Comparison of ENCODE assay signal across 10 cellular contexts in the genomic region with DNA sequence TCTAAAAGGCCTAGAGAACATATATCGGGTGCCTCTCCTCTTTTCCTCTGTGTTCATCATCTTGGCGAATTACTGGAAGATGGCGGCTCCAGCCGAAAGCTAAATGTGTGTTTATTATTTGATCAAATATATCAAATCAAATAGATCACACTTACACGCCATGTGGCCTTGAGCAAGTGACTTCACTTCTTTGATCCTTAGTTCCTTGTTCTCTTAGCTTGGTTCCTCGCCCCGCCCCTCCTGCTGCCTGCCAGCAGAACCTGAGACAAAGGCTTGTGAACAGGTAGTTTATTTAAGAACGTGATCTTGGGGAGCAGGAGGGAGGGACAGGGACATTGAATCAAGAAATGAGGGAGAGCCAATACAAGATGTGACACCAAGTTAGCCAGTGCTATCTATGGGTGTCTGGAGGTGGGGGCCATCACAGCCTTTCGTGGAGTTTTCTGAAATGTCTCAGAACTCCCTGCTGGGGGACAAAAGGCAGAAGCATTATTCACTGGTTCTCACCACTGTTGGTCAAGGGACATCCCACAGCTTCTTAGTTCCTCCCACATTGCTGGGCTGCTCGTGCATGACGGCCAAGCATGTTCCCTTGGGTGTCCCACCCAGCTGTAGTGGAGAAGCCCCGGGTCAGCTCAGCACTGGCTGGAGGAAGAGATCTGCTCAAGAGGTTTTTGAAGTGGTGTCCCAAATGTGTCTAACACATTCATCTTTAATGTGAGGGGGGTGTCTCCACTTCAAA. TPM values are rescaled to one million over a fixed set of nuclear protein-coding genes. Genes with fewer than 3 reads are reported as not detected.
A peak's percentile ranks its signal among the peaks of the same experiment; 100 is the strongest.
DNase-seq lines count a peak whose midpoint lies in the region; ATAC-seq, FAIRE-seq and TF ChIP-seq lines count a peak whose summit lies in the region.
"Had no signal": no experiment of that assay in that cellular context is flagged by ENCODE, and none has a peak within 500 bp of the region (broad histone marks: within the 10 kb centered on the region; RNA-seq: fewer than 3 reads in every experiment).

No MANE protein-coding gene starts in this region.

- BruUV-seq in GM12878 (replicated peaks; lab: Mats Ljungman, UMichigan), result no TSS peak

- no peaks in the 10 kb centered on the region for H3K9me3 Mint-ChIP-seq in natural killer cell treated with Interleukin-12 subunit alpha and Interleukin-12 subunit beta and Interleukin-15 and Interleukin-18, amount 100 ng/mL, for 72 hours

- H3K4me1 Mint-ChIP-seq in natural killer cell treated with Interleukin-12 subunit alpha and Interleukin-12 subunit beta and Interleukin-15 and Interleukin-18, amount 100 ng/mL, for 72 hours (ENCODE audit: low read depth in 2 of 2), result peaks cover 9% of the 10 kb centered on the region in 2 donors

- H3K4me2 ChIP-seq in GM12878 (ENCODE audit: control insufficient read depth, insufficient read depth) (peak overlapping the region; percentile 34), osteoblast (ENCODE audit: insufficient read depth, low read length) (no peak overlapping the region)

- TF ChIP-seq POLR2A in GM12878 (IDR thresholded peaks at IDR 0.05; ENCODE audit: low read depth, low read length), result no peak

- H3K4me3 ChIP-seq in GM12878 (no peak overlapping the region), osteoblast (ENCODE audit: insufficient read depth, low read length) (no peak overlapping the region)

- CTCF ChIA-PET in GM12878 (lab: Yijun Ruan, JAX), result interaction anchor here (0.7 kb wide), 1 partner anchor 13 kb away, joined by 3 read pairs; no protein-coding TSS in a partner anchor

- FAIRE-seq in GM12878 (lab: Jason Lieb, UNC), result no peak

- H3K27me3 Mint-ChIP-seq in natural killer cell treated with Interleukin-12 subunit alpha and Interleukin-12 subunit beta and Interleukin-15 and Interleukin-18, amount 100 ng/mL, for 72 hours, result peaks cover 5 to 17% of the 10 kb centered on the region in 2 donors

- no peaks in the 10 kb centered on the region for H3K79me2 ChIP-seq in GM12878 (ENCODE audit: control insufficient read depth, insufficient read depth, low read length)
- H3K79me2 ChIP-seq in osteoblast (ENCODE audit: insufficient read depth, low read length), result no peaks in the 10 kb centered on the region

- H4K20me1 ChIP-seq in GM12878 (ENCODE audit: control insufficient read depth, insufficient read depth) (no peaks in the 10 kb centered on the region), osteoblast (ENCODE audit: insufficient read depth, low read length) (no peaks in the 10 kb centered on the region)

- TF ChIP-seq EP300 in GM12878 (IDR thresholded peaks at IDR 0.05; ENCODE audit: borderline replicate concordance in 1 of 2, control insufficient read depth in 1 of 2, low read depth in 2 of 2, low read length in 2 of 2), result no peak

- H3K27ac ChIP-seq in GM12878 (ENCODE audit: control insufficient read depth, insufficient read depth), result no peak overlapping the region
- H3K27ac ChIP-seq in osteoblast (ENCODE audit: low read depth, low read length), result no peak overlapping the region

- H3K4me3 Mint-ChIP-seq in natural killer cell treated with Interleukin-12 subunit alpha and Interleukin-12 subunit beta and Interleukin-15 and Interleukin-18, amount 100 ng/mL, for 72 hours, result no peak overlapping the region

- in situ Hi-C loops in GM13976 (cut with MboI; ENCODE audit: low sequenced_read_pairs, unreplicated experiment), result loop anchor here (5.0 kb wide), 1 partner anchor 38 kb away; no protein-coding TSS in a partner anchor
- in situ Hi-C loops in GM12878 (cut with MboI), result no loop called here

- H3K9ac ChIP-seq in GM12878 (ENCODE audit: control insufficient read depth, insufficient read depth, low read length), result no peak overlapping the region

- H3K36me3 ChIP-seq in GM12878 (ENCODE audit: control insufficient read depth in 2 of 2, insufficient read depth in 2 of 2, low read length in 1 of 2) (no peaks in the 10 kb centered on the region), osteoblast (ENCODE audit: insufficient read depth, low read length) (no peaks in the 10 kb centered on the region)

- no peak overlapping the region for H3K27ac Mint-ChIP-seq in natural killer cell treated with Interleukin-12 subunit alpha and Interleukin-12 subunit beta and Interleukin-15 and Interleukin-18, amount 100 ng/mL, for 72 hours

- DNase-seq in GM13976 (ENCODE audit: low spot score) (peak; percentile 71), GM12878 (ENCODE audit: low read depth, low spot score) (peak; percentile 40), osteoblast (ENCODE audit: insufficient read length, low spot score, missing footprints) (no peak)
- DNase-seq in activated effector memory CD4-positive, alpha-beta T cell treated with Interleukin-2 at 50 U/mL for 16 hours, result no peak
- no peak for DNase-seq in natural killer cell treated with Interleukin-12 subunit alpha and Interleukin-12 subunit beta and Interleukin-15 and Interleukin-18, amount 100 ng/mL, for 72 hours (ENCODE audit: low spot score)
- DNase-seq: foreskin melanocyte, H7 had no signal

- ATAC-seq in HG02852 (IDR thresholded peaks at IDR 0.05; ENCODE audit: unreplicated experiment), result peak; percentile 83
- ATAC-seq in GM12878, result peak; percentile 86
- ATAC-seq in HG02840 (IDR thresholded peaks at IDR 0.05; ENCODE audit: low FRiP score, unreplicated experiment), result no peak
- ATAC-seq in GM18907 (IDR thresholded peaks at IDR 0.05; ENCODE audit: unreplicated experiment), result no peak
- ATAC-seq in natural killer cell treated with Interleukin-12 subunit alpha and Interleukin-12 subunit beta and Interleukin-15 and Interleukin-18, amount 100 ng/mL, for 72 hours, result no peak

- no peaks in the 10 kb centered on the region for H3K36me3 Mint-ChIP-seq in natural killer cell treated with Interleukin-12 subunit alpha and Interleukin-12 subunit beta and Interleukin-15 and Interleukin-18, amount 100 ng/mL, for 72 hours

- H3K4me1 ChIP-seq in GM12878 (ENCODE audit: control insufficient read depth, insufficient read depth, low read length) (peaks cover 12% of the 10 kb centered on the region), osteoblast (ENCODE audit: insufficient read depth, low read length) (peaks cover 18% of the 10 kb centered on the region)

- intact Hi-C loops in GM12878 (cut with micrococcal nuclease; ENCODE audit: unreplicated experiment), result no loop called here

- H2AFZ ChIP-seq in GM12878 (ENCODE audit: control insufficient read depth, low read depth, low read length) (peak overlapping the region; percentile 30), osteoblast (ENCODE audit: low read length) (peak overlapping the region; percentile 13)

- no peak for TF ChIP-seq CTCF in GM13976 (IDR thresholded peaks at IDR 0.05; ENCODE audit: borderline replicate concordance, control extremely low read depth, extremely low read depth, insufficient read depth, missing control alignments)
- TF ChIP-seq CTCF in GM12878 (IDR thresholded peaks at IDR 0.05 in 2 of 3, conservative IDR thresholded peaks at IDR 0.05 in 1 of 3; ENCODE audit: control insufficient read depth in 2 of 3, extremely low read depth in 1 of 3, insufficient read depth in 1 of 3, low read depth in 3 of 3, low read length in 3 of 3), result no peak
- TF ChIP-seq CTCF in osteoblast (IDR thresholded peaks at IDR 0.05; ENCODE audit: extremely low read depth, low read depth, low read length), result no peak

- 59% methylated on average over 12 of the region's 12 CpGs for WGBS in GM12878 (ENCODE audit: insufficient coverage, insufficient replicate concordance, low lambda C conversion rate, missing lambda C conversion rate)

- H3K27me3 ChIP-seq in GM12878 (replicated peaks in 1 of 2; ENCODE audit: control insufficient read depth in 2 of 2, insufficient read depth in 2 of 2, low read length in 1 of 2) (no peaks in the 10 kb centered on the region), osteoblast (ENCODE audit: insufficient read depth, low read length) (no peaks in the 10 kb centered on the region)

- H3K9me3 ChIP-seq in GM12878 (replicated peaks; ENCODE audit: control insufficient read depth, insufficient read depth, low read length), result no peaks in the 10 kb centered on the region
- no peaks in the 10 kb centered on the region for H3K9me3 ChIP-seq in osteoblast (ENCODE audit: low read depth, low read length)

- SMC1A ChIA-PET in GM12878 (lab: Charles Lee; ENCODE audit: uncharacterized antibody, unreplicated experiment), result interaction anchor here (1.0 kb wide), 1 partner anchor 30 kb away, joined by 3 read pairs; no protein-coding TSS in a partner anchor

- POLR2A ChIA-PET in GM12878 (lab: Charles Lee), result interaction anchor here (0.5 kb wide), 1 partner anchor 36 kb away, joined by 3 read pairs; no protein-coding TSS in a partner anchor

- TF ChIP-seq RAD21 in GM12878 (IDR thresholded peaks at IDR 0.05; ENCODE audit: insufficient read depth, low read depth, low read length), result no peak

- RAD21 ChIA-PET in GM12878 (lab: Charles Lee; ENCODE audit: unreplicated experiment), result no interaction called here

TF ChIP-seq in GM12878, 131 proteins besides CTCF, POLR2A, EP300 and RAD21 (continues in another document):
- TF ChIP-seq BHLHE40 (IDR thresholded peaks at IDR 0.05; ENCODE audit: borderline replicate concordance in 1 of 2, low read depth in 2 of 2, low read length in 1 of 2) (peak; percentile 93 to 95), RUNX3 (IDR thresholded peaks at IDR 0.05; ENCODE audit: low read length) (peak; percentile 65), GATAD2B (conservative IDR thresholded peaks at IDR 0.05; ENCODE audit: low read depth) (no peak), BCL11A (IDR thresholded peaks at IDR 0.05; ENCODE audit: low read depth, low read length) (0 out of 2 replicates have a peak, but pooled peaks have one; percentile 48), PAX5 (IDR thresholded peaks at IDR 0.05; ENCODE audit: borderline replicate concordance, low read depth, low read length) (peak; percentile 84; the same call in 1 of the 2 replicates)

RNA-seq across cellular contexts. Expression of a gene that starts 44.9 kb away (rescaled TPM):
- 15.1 and 15.9 TPM in 2 replicates for total RNA-seq in GM12878 (2013; cell fraction: nucleolus; rRNA removed)
- 2.0 and 2.1 TPM in 2 replicates for total RNA-seq in GM12878 (2014; rRNA removed)
- total RNA-seq in GM12878 (2014; rRNA removed; fragmentation: Illumina TruSeq; extraction: Trizol), result 1.5 TPM in 2 replicates
- 4.9 and 5.4 TPM in 2 replicates for total RNA-seq in GM12878 (2021)
- polyA plus RNA-seq in GM12878 (2011; ENCODE audit: low read depth), result 3.3 TPM
- polyA plus RNA-seq in GM12878 (2011; rRNA removed), result 1.7 and 2.3 TPM in 2 replicates
- 1.6 and 2.8 TPM in 2 replicates for polyA plus RNA-seq in GM12878 (2011; cell fraction: cytosol; rRNA removed)
- 2.3 and 2.6 TPM in 2 replicates for polyA plus RNA-seq in GM12878 (2011; cell fraction: nucleus; rRNA removed)
- polyA plus RNA-seq in GM12878 (2012), result 4.2 and 4.8 TPM in 2 replicates
- polyA plus RNA-seq in GM12878 (2014; fragmentation: Illumina TruSeq; extraction: Trizol), result 2.2 and 2.7 TPM in 2 replicates
- polyA plus RNA-seq in GM12878 (2014; fragmentation: Nextera tagmentation; extraction: Ambion mirVana), result 1 to 10 TPM; 1.4 to 1.7 TPM
- polyA plus RNA-seq in GM12878 (2014; rRNA removed), result 1.5 and 2.6 TPM in 2 replicates
- polyA plus RNA-seq in GM12878 (2016; fragmentation: Nextera tagmentation; extraction: Ambion mirVana), result 1 to 10 TPM; 4.2 to 4.3 TPM
- polyA minus RNA-seq in GM12878 (2011; rRNA and poly(A)+ RNA removed), result 1.5 and 1.9 TPM in 2 replicates
- polyA minus RNA-seq in GM12878 (2011; cell fraction: cytosol; rRNA and poly(A)+ RNA removed), result 0.94 and 1.5 TPM in 2 replicates
- polyA minus RNA-seq in GM12878 (2011; cell fraction: nucleus; rRNA and poly(A)+ RNA removed), result 1.1 TPM in 2 replicates
- total RNA-seq in osteoblast, result 22.4 and 25.6 TPM in 2 replicates
- 10 to 100 TPM; 18.4 to 33.4 TPM for total RNA-seq in natural killer cell treated with Interleukin-12 subunit alpha and Interleukin-12 subunit beta and Interleukin-15 and Interleukin-18, amount 100 ng/mL, for 72 hours

Comparison
In these comparisons a context has a peak if more than half of its experiments do, and no peak if none do; other contexts are left out.
1. DNase-seq: peak in GM13976 (single experiment) and GM12878 (single experiment); none in osteoblast (single experiment), activated effector memory CD4-positive, alpha-beta T cell treated with Interleukin-2 at 50 U/mL for 16 hours (single experiment) and natural killer cell treated with Interleukin-12 subunit alpha and Interleukin-12 subunit beta and Interleukin-15 and Interleukin-18, amount 100 ng/mL, for 72 hours (single experiment).
2. ATAC-seq: peak in HG02852 (single experiment) and GM12878 (single experiment); none in HG02840 (single experiment), GM18907 (single experiment) and natural killer cell treated with Interleukin-12 subunit alpha and Interleukin-12 subunit beta and Interleukin-15 and Interleukin-18, amount 100 ng/mL, for 72 hours (0 of 2).